Comparison of ENCODE assay signal across 2 cellular contexts in the genomic region with DNA sequence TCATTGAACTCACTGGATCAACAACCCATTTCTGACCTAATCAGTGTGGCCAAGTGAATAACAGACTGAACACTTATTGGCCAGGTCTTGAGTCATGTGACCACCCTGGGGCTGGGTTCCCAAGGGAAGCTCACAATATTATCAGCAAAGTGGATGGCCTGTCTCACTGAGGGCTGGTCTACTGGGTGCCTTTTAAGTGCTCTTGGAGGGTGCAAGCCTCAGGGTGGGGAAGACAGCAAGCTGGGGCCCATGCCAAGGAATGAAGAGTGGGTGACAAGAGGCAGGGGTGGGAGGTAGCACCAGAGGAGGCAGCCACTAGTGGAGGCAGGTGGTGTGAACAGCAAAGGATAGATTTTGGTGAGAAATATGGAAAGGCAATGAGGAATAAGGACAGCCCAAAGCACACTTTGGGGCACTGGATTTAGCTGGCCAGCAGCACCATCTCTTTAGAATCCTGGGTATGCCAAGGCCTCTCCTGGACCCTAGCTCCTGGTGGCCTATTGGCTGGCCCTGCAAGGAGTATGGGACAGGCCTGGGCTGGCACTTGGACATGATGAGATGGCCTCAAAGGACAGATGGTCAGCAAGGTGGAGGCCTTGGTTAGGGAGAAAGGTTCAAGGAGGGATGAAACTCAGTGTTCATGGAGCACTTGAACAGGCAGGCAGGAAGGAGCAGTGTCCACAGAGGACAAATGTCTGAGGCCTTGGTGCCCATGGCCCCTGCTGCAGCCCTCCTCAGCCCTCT.
A peak's percentile ranks its signal among the peaks of the same experiment; 100 is the strongest.
TF ChIP-seq lines count a peak whose summit lies in the region.

No MANE protein-coding gene starts in this region.

TF ChIP-seq in HepG2, 621 proteins besides CTCF, POLR2A, EP300 and RAD21 (continued from another document):
- TF ChIP-seq MTF2 (CRISPR knock-in tag; IDR thresholded peaks at IDR 0.05; ENCODE audit: borderline replicate concordance) = 0 out of 2 replicates have a peak, but pooled peaks have one; percentile 24
- TF ChIP-seq, protein P1, sequence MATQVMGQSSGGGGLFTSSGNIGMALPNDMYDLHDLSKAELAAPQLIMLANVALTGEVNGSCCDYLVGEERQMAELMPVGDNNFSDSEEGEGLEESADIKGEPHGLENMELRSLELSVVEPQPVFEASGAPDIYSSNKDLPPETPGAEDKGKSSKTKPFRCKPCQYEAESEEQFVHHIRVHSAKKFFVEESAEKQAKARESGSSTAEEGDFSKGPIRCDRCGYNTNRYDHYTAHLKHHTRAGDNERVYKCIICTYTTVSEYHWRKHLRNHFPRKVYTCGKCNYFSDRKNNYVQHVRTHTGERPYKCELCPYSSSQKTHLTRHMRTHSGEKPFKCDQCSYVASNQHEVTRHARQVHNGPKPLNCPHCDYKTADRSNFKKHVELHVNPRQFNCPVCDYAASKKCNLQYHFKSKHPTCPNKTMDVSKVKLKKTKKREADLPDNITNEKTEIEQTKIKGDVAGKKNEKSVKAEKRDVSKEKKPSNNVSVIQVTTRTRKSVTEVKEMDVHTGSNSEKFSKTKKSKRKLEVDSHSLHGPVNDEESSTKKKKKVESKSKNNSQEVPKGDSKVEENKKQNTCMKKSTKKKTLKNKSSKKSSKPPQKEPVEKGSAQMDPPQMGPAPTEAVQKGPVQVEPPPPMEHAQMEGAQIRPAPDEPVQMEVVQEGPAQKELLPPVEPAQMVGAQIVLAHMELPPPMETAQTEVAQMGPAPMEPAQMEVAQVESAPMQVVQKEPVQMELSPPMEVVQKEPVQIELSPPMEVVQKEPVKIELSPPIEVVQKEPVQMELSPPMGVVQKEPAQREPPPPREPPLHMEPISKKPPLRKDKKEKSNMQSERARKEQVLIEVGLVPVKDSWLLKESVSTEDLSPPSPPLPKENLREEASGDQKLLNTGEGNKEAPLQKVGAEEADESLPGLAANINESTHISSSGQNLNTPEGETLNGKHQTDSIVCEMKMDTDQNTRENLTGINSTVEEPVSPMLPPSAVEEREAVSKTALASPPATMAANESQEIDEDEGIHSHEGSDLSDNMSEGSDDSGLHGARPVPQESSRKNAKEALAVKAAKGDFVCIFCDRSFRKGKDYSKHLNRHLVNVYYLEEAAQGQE (IDR thresholded peaks at IDR 0.05; ENCODE audit: borderline replicate concordance in 1 of 2, low read depth in 1 of 2, low read length in 2 of 2) = no peak
- 0 out of 2 replicates have a peak, but pooled peaks have one; percentile 18 for TF ChIP-seq ZNF891 (CRISPR knock-in tag; IDR thresholded peaks at IDR 0.05)
- 0 out of 2 replicates have a peak, but pooled peaks have one; percentile 11 for TF ChIP-seq CHD2 (IDR thresholded peaks at IDR 0.05; ENCODE audit: low read depth, low read length)

TF ChIP-seq in HEK293T, 16 proteins besides CTCF, POLR2A, EP300 and RAD21 (continued from another document):
- TF ChIP-seq, protein P2, sequence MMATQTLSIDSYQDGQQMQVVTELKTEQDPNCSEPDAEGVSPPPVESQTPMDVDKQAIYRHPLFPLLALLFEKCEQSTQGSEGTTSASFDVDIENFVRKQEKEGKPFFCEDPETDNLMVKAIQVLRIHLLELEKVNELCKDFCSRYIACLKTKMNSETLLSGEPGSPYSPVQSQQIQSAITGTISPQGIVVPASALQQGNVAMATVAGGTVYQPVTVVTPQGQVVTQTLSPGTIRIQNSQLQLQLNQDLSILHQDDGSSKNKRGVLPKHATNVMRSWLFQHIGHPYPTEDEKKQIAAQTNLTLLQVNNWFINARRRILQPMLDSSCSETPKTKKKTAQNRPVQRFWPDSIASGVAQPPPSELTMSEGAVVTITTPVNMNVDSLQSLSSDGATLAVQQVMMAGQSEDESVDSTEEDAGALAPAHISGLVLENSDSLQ (IDR thresholded peaks at IDR 0.05) = no peak
- TF ChIP-seq ELF4 (IDR thresholded peaks at IDR 0.05) = no peak
- TF ChIP-seq TARDBP (IDR thresholded peaks at IDR 0.05) = no peak
- TF ChIP-seq L3MBTL2 (conservative IDR thresholded peaks at IDR 0.05) = no peak
- no peak for TF ChIP-seq ARNT (IDR thresholded peaks at IDR 0.05)
- TF ChIP-seq NFRKB (IDR thresholded peaks at IDR 0.05) = no peak
- no peak for TF ChIP-seq FOXK2 (IDR thresholded peaks at IDR 0.05)
- no peak for TF ChIP-seq FOXM1 (IDR thresholded peaks at IDR 0.05; ENCODE audit: borderline replicate concordance)
- TF ChIP-seq SP1 (IDR thresholded peaks at IDR 0.05) = no peak
- TF ChIP-seq ZNF384 (IDR thresholded peaks at IDR 0.05) = no peak
- TF ChIP-seq HDGF (IDR thresholded peaks at IDR 0.05; ENCODE audit: borderline replicate concordance) = no peak
- no peak for TF ChIP-seq LEF1 (IDR thresholded peaks at IDR 0.05; ENCODE audit: borderline replicate concordance)
